In the genomic region with DNA sequence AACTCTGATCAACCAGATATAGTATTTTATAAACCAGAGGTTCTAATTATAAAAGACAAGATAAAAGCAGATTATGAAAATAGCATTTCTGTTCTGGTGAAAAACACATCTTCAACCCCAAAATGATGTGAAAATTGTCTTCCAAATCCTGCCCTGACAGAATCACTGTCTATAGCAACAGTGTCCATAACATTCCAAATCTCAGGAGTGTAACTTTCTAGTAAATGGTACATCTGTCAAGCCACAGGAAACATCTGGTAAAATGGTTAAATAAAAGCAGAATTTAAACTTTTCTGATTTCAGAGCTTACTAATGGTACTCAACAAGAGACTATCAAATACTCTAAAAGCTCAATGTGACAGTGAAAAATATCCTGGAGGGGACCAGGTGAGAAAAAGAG, we compare ENCODE assay signal across 11 cellular contexts.
DNase-seq lines count a peak whose midpoint lies in the region; ATAC-seq and TF ChIP-seq lines count a peak whose summit lies in the region.
"Had no signal": no experiment of that assay in that cellular context is flagged by ENCODE, and none has a peak within 500 bp of the region (broad histone marks: within the 10 kb centered on the region; RNA-seq: fewer than 3 reads in every experiment).

No MANE protein-coding gene starts in this region.

- H3K27me3 ChIP-seq in heart right ventricle (no peaks in the 10 kb centered on the region), right cardiac atrium (ENCODE audit: control insufficient read depth, insufficient read depth) (no peaks in the 10 kb centered on the region), ectodermal cell (ENCODE audit: control insufficient read depth, insufficient read depth, low read length, poor library complexity, severe bottlenecking) (no peaks in the 10 kb centered on the region), upper lobe of right lung (no peaks in the 10 kb centered on the region)

- DNase-seq in heart right ventricle (no peak), right cardiac atrium (no peak), upper lobe of right lung (no peak), NCI-H510A treated with DMSO at 0.1 percent for 48 hours (lab: John Stamatoyannopoulos, UW) (no peak)
- DNase-seq in naive thymus-derived CD8-positive, alpha-beta T cell: no peak
- DNase-seq: effector CD4-positive, alpha-beta T cell; immature natural killer cell; NCI-H1694 had no signal

- POLR2A ChIA-PET in naive thymus-derived CD8-positive, alpha-beta T cell (lab: Charles Lee): no interaction called here

- H3K27ac Mint-ChIP-seq in naive thymus-derived CD8-positive, alpha-beta T cell: peak overlapping the region in 7 of 10 donors; percentile 21 to 90 (median 65)

- H3K36me3 ChIP-seq in heart right ventricle: peaks cover 0 to 13% (median 0%) of the 10 kb centered on the region in 9 donors
- H3K36me3 ChIP-seq in ectodermal cell (ENCODE audit: control insufficient read depth, insufficient read depth, low read length): peaks cover 3% of the 10 kb centered on the region
- H3K36me3 ChIP-seq in upper lobe of right lung: no peaks in the 10 kb centered on the region

- intact Hi-C loops in heart right ventricle (cut with DNase I): loop anchor here in 3 of 10 donors (5.0 to 10.0 kb wide), 2 partner anchors 52 to 59 kb away; a partner anchor contains a TSS
- intact Hi-C loops in right cardiac atrium (cut with DNase I): loop anchor here in 1 of 4 donors (10.0 kb wide), 1 partner anchor 52 kb away; no protein-coding TSS in a partner anchor
- intact Hi-C loops in upper lobe of right lung (cut with DNase I): no loop called here

- H3K4me1 Mint-ChIP-seq in naive thymus-derived CD8-positive, alpha-beta T cell: peaks cover 43 to 76% (median 65%) of the 10 kb centered on the region in 4 donors

- no peaks in the 10 kb centered on the region for H3K27me3 Mint-ChIP-seq in naive thymus-derived CD8-positive, alpha-beta T cell

- H3K4me1 ChIP-seq in heart right ventricle (peaks cover 11 to 92% (median 50%) of the 10 kb centered on the region in 9 donors), right cardiac atrium (ENCODE audit: control insufficient read depth, insufficient read depth, low read length) (peaks cover 21% of the 10 kb centered on the region), ectodermal cell (ENCODE audit: control insufficient read depth, insufficient read depth, low read length) (peaks cover 41% of the 10 kb centered on the region), upper lobe of right lung (peaks cover 40% of the 10 kb centered on the region)

- H3K27ac ChIP-seq in heart right ventricle: peak overlapping the region in 9 of 10 donors; percentile 38 to 85 (median 74)
- H3K27ac ChIP-seq in right cardiac atrium (ENCODE audit: low read length): no peak overlapping the region
- H3K27ac ChIP-seq in ectodermal cell (ENCODE audit: insufficient read depth, low read depth, low read length, poor library complexity, severe bottlenecking): peak overlapping the region; percentile 90
- H3K27ac ChIP-seq in upper lobe of right lung: peak overlapping the region; percentile 7

- H3K9me3 Mint-ChIP-seq in naive thymus-derived CD8-positive, alpha-beta T cell: no peaks in the 10 kb centered on the region
- H3K9me3 Mint-ChIP-seq: immature natural killer cell had no signal

- H3K9me3 ChIP-seq in heart right ventricle (no peaks in the 10 kb centered on the region), right cardiac atrium (ENCODE audit: control insufficient read depth, low read length) (no peaks in the 10 kb centered on the region), ectodermal cell (ENCODE audit: control insufficient read depth, low read length) (no peaks in the 10 kb centered on the region), upper lobe of right lung (no peaks in the 10 kb centered on the region)

- ATAC-seq in heart right ventricle (peak in 4 of 8 donors; percentile 28 to 58 (median 42)), right cardiac atrium (no peak), upper lobe of right lung (no peak), GM21447 (IDR thresholded peaks at IDR 0.05; ENCODE audit: unreplicated experiment) (no peak), GM21390 (IDR thresholded peaks at IDR 0.05; ENCODE audit: unreplicated experiment) (no peak)
- ATAC-seq in naive thymus-derived CD8-positive, alpha-beta T cell: peak in 1 of 2 donors; percentile 7

- TF ChIP-seq CTCF in heart right ventricle (IDR thresholded peaks at IDR 0.05) (no peak), upper lobe of right lung (IDR thresholded peaks at IDR 0.05) (no peak)

- peaks cover 0 to 16% (median 13%) of the 10 kb centered on the region in 3 donors for H3K36me3 Mint-ChIP-seq in naive thymus-derived CD8-positive, alpha-beta T cell

- peak overlapping the region in 3 of 10 donors; percentile 46 to 51 (median 48) for H3K4me3 ChIP-seq in heart right ventricle
- H3K4me3 ChIP-seq in right cardiac atrium (ENCODE audit: low read length): no peak overlapping the region
- H3K4me3 ChIP-seq in ectodermal cell (ENCODE audit: insufficient read depth, low read depth, low read length): no peak overlapping the region
- no peak overlapping the region for H3K4me3 ChIP-seq in upper lobe of right lung

- H3K4me3 Mint-ChIP-seq in naive thymus-derived CD8-positive, alpha-beta T cell: peak overlapping the region in 7 of 10 donors; percentile 75 to 86 (median 81)
